20 cellular contexts compared by ENCODE assay signal in genomic region chr1:171879556-171879955, GRCh38.
"Had no signal": no experiment of that assay in that cellular context is flagged by ENCODE, and none has a peak within 500 bp of the region (broad histone marks: within the 10 kb centered on the region; RNA-seq: fewer than 3 reads in every experiment).

No MANE protein-coding gene starts in this region.

- H3K4me2 ChIP-seq: SK-N-SH had no signal

- H3K9ac ChIP-seq: SK-N-SH had no signal

- FAIRE-seq: HTR-8/SVneo had no signal

- H3K36me3 ChIP-seq: MG63 had no signal

- DNase-seq: Karpas-422, KBM-7, MG63, NCI-H1092, NCI-H1105 treated with DMSO at 0.1 percent for 48 hours, NCI-H1417 treated with DMSO at 0.1 percent for 48 hours, NCI-H146, NCI-H1694 treated with DMSO at 0.1 percent for 48 hours, NCI-H1930, NCI-H2081, NCI-H2107, NCI-H2227 treated with DMSO at 0.1 percent for 48 hours, NCI-H524, NCI-H526 treated with DMSO at 0.1 percent for 48 hours, NCI-H748 treated with DMSO at 0.1 percent for 48 hours, SHP77, SK-N-SH had no signal

- H3K9me2 ChIP-seq: SK-N-SH had no signal

- H3K9me3 ChIP-seq: MG63, SK-N-SH had no signal

- H3K27ac ChIP-seq: HL-60, RWPE1 had no signal

- H3K4me3 ChIP-seq: MG63 had no signal
